8 cellular contexts compared by ENCODE assay signal in the genomic region with DNA sequence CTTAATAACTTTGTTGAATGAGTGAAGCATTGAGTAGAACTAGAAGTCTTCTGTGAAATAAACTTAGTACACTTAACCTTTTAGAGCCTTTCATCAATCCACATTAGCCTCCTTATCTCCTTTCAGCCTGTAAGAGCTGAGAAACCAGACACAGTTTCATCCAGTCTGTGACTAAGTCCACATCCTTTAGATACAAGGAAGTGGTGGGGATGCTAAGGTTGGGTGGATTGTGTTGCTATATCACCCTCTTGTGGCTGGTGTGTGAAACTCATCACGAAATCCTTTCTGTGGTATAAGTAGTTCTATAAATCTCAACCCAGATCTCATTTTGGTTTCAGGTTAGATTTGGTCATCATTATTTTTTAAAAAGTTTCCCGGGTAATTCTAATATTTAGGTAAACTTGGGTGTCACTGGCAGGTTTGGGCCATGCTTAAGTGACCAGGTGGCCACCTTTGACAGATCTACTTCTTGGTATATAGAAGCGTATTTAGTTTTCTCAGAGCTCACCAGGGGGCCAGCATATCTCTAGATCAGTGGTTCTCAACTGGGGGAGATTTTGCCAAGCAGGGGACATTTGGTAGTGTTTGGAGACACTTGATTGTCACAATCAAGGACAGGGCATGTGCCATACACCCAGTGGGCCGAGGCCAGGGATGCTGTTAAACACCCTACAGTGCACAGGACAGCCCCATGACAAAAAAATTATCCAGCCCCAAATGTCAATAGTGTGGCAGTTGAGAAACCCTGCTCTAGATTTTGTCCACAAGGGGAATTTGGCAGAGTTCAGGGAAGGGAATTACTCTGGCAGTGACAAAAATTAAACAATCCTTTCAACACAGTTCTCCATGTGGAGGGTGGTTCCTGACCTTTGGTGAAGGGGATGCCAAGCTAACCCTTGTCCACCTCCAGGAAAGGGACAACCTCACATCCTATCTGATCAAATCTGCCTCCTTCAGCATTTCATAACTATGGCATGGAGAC. TPM values are rescaled to one million over a fixed set of nuclear protein-coding genes. Genes with fewer than 3 reads are reported as not detected.
A peak's percentile ranks its signal among the peaks of the same experiment; 100 is the strongest.
DNase-seq lines count a peak whose midpoint lies in the region; ATAC-seq, FAIRE-seq and TF ChIP-seq lines count a peak whose summit lies in the region.

No MANE protein-coding gene starts in this region.

- no peaks in the 10 kb centered on the region for H3K9me3 ChIP-seq in kidney (ENCODE audit: control insufficient read depth in 1 of 2, low read length in 2 of 2)

- no peak overlapping the region for H3K9ac ChIP-seq in kidney (ENCODE audit: low read length in 2 of 2)

- no peaks in the 10 kb centered on the region for H3K4me1 ChIP-seq in kidney (ENCODE audit: control insufficient read depth in 1 of 2, insufficient read depth in 1 of 2, low read depth in 1 of 2, low read length in 2 of 2)

- peak; percentile 66 for TF ChIP-seq CTCF in cardiac fibroblast (IDR thresholded peaks at IDR 0.05; ENCODE audit: low read depth, low read length)
- peak; percentile 70 for TF ChIP-seq CTCF in kidney (IDR thresholded peaks at IDR 0.05; ENCODE audit: borderline replicate concordance, extremely low read depth, insufficient read depth)

- DNase-seq in Ammon's horn (ENCODE audit: low spot score) (peak; percentile 83), NCI-H1694 treated with DMSO at 0.1 percent for 48 hours (lab: John Stamatoyannopoulos, UW) (peak; percentile 100), cardiac fibroblast (ENCODE audit: low read depth in 2 of 2) (peak; percentile 83 to 84), kidney (no peak)
- DNase-seq in stimulated activated naive CD8-positive, alpha-beta T cell treated with anti-CD3 and anti-CD28 coated beads, Interleukin-15, Interleukin-2, amounts not matched to agents 100 U/mL and 50 U/mL, for 24 hours, result peak; percentile 46

- H3K27ac Mint-ChIP-seq in T-helper 1 cell treated with Interleukin-12 subunit alpha and Interleukin-12 subunit beta and Interleukin-4 antibody, amounts not matched to agents 30 μg/mL and 1 μg/mL, for 36 hours, result peak overlapping the region; percentile 77

- ATAC-seq in GM18505 (IDR thresholded peaks at IDR 0.05; ENCODE audit: unreplicated experiment), result peak; percentile 60
- peak; percentile 76 for ATAC-seq in HG02938 (IDR thresholded peaks at IDR 0.05; ENCODE audit: unreplicated experiment)
- peak; percentile 94 for ATAC-seq in stimulated activated naive CD8-positive, alpha-beta T cell treated with anti-CD3 and anti-CD28 coated beads, Interleukin-15, Interleukin-2, amounts not matched to agents 100 U/mL and 50 U/mL, for 24 hours

- no peaks in the 10 kb centered on the region for H3K27me3 Mint-ChIP-seq in T-helper 1 cell treated with Interleukin-12 subunit alpha and Interleukin-12 subunit beta and Interleukin-4 antibody, amounts not matched to agents 30 μg/mL and 1 μg/mL, for 36 hours (ENCODE audit: low read depth)

- intact Hi-C loops in kidney (cut with DNase I), result no loop called here

- TF ChIP-seq POLR2A in GM18505 (IDR thresholded peaks at IDR 0.05; ENCODE audit: borderline replicate concordance, extremely low read depth, insufficient read depth, insufficient read length), result no peak

- peaks cover 29% of the 10 kb centered on the region for H3K9me3 Mint-ChIP-seq in T-helper 1 cell treated with Interleukin-12 subunit alpha and Interleukin-12 subunit beta and Interleukin-4 antibody, amounts not matched to agents 30 μg/mL and 1 μg/mL, for 36 hours

- H3K4me3 Mint-ChIP-seq in T-helper 1 cell treated with Interleukin-12 subunit alpha and Interleukin-12 subunit beta and Interleukin-4 antibody, amounts not matched to agents 30 μg/mL and 1 μg/mL, for 36 hours, result peak overlapping the region; percentile 54

- peak; percentile 76 for FAIRE-seq in kidney (lab: Jason Lieb, UNC)

- H3K4me3 ChIP-seq in cardiac fibroblast (replicated peaks in 1 of 2; ENCODE audit: low read depth in 2 of 2, low read length in 2 of 2), result no peak overlapping the region
- H3K4me3 ChIP-seq in kidney (ENCODE audit: low read length in 2 of 2), result no peak overlapping the region

- peaks cover 69% of the 10 kb centered on the region for H3K36me3 Mint-ChIP-seq in T-helper 1 cell treated with Interleukin-12 subunit alpha and Interleukin-12 subunit beta and Interleukin-4 antibody, amounts not matched to agents 30 μg/mL and 1 μg/mL, for 36 hours (ENCODE audit: low read depth)

- H3K36me3 ChIP-seq in kidney (ENCODE audit: control insufficient read depth in 1 of 2, insufficient read depth in 2 of 2, low read length in 2 of 2), result no peaks in the 10 kb centered on the region

- H3K4me1 Mint-ChIP-seq in T-helper 1 cell treated with Interleukin-12 subunit alpha and Interleukin-12 subunit beta and Interleukin-4 antibody, amounts not matched to agents 30 μg/mL and 1 μg/mL, for 36 hours (ENCODE audit: low read depth), result peaks cover 53% of the 10 kb centered on the region

- H3K27ac ChIP-seq in kidney (ENCODE audit: low read depth in 2 of 2, low read length in 2 of 2), result no peak overlapping the region

RNA-seq across cellular contexts. Expression of a gene that starts 28.0 kb away (rescaled TPM):
- total RNA-seq in kidney, result 17.5 TPM
- 0.30 TPM for polyA plus RNA-seq in kidney (ENCODE audit: insufficient read depth, low read depth, low replicate concordance)

RNA-seq across cellular contexts. Expression of a gene that starts 39.5 kb away (rescaled TPM):
- total RNA-seq in kidney, result 3.3 TPM
- polyA plus RNA-seq in kidney (ENCODE audit: insufficient read depth, low read depth, low replicate concordance), result 0.13 TPM
